9 cellular contexts compared by ENCODE assay signal in the genomic region with DNA sequence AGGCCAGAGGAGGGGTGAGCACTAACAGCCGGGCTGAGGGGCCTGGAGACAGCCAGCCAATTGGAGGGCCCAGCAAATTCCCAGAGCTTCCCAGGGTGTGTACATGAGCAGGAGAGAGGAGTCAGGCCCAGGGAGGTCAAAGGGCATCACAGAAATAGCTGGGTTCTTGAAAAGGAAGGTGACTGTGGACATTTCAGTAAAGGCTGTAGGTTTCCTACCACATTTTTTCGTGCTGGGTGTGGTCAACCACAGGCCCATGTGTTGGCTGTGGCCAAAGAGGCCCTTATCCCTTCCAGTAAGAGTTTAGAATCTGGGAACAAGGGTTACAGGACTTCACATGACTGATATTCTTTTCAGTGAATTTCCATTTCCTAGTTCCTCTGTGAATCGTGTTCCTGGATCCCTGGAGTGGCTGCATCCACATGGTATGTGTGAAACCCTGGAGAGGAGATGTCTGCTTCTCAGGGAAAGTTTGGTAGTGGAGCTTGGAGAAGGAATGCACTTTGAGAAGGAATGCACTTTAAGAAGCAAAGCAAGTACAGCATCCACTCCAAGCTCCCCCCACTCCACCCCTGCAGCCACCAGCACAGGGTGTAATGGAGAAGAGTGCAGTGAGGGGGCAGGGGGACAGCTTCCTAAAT.
DNase-seq lines count a peak whose midpoint lies in the region; ATAC-seq, FAIRE-seq and TF ChIP-seq lines count a peak whose summit lies in the region.
"Had no signal": no experiment of that assay in that cellular context is flagged by ENCODE, and none has a peak within 500 bp of the region (broad histone marks: within the 10 kb centered on the region; RNA-seq: fewer than 3 reads in every experiment).

No MANE protein-coding gene starts in this region.

- H3K4me2 ChIP-seq in HepG2 (ENCODE audit: low read depth, low read length): no peak overlapping the region

- TF ChIP-seq POLR2A in HepG2 (IDR thresholded peaks at IDR 0.05; ENCODE audit: insufficient read depth in 1 of 2, low read depth in 2 of 2, low read length in 2 of 2): no peak

- POLR2A ChIA-PET in activated naive CD8-positive, alpha-beta T cell treated with anti-CD3 and anti-CD28 coated beads, Interleukin-2, amount 10 ng/mL, durations not matched to agents 7 days and 5 days (lab: Charles Lee): interaction anchor here (0.7 to 1.9 kb wide), 4 partner anchors 9 to 53 kb away, joined by 3 to 10 read pairs (median 5); no protein-coding TSS in a partner anchor
- POLR2A ChIA-PET in HepG2 (lab: Yijun Ruan, JAX): no interaction called here

- H3K4me3 Mint-ChIP-seq in activated naive CD8-positive, alpha-beta T cell treated with anti-CD3 and anti-CD28 coated beads, Interleukin-2, amount 10 ng/mL, durations not matched to agents 7 days and 5 days: peak overlapping the region; percentile 58
- H3K4me3 Mint-ChIP-seq in activated naive CD8-positive, alpha-beta T cell treated with anti-CD3 and anti-CD28 coated beads for 36 hours: no peak overlapping the region
- H3K4me3 Mint-ChIP-seq: CD8-positive, alpha-beta memory T cell had no signal

- TF ChIP-seq CTCF in HepG2 (CRISPR knock-in tag; IDR thresholded peaks at IDR 0.05): no peak
- no peak for TF ChIP-seq CTCF in upper lobe of right lung (IDR thresholded peaks at IDR 0.05)

- no peak overlapping the region for H2AFZ ChIP-seq in HepG2 (ENCODE audit: low read length)

- peaks cover 46% of the 10 kb centered on the region for H3K4me1 Mint-ChIP-seq in activated naive CD8-positive, alpha-beta T cell treated with anti-CD3 and anti-CD28 coated beads, Interleukin-2, amount 10 ng/mL, durations not matched to agents 7 days and 5 days
- peaks cover 18% of the 10 kb centered on the region for H3K4me1 Mint-ChIP-seq in activated naive CD8-positive, alpha-beta T cell treated with anti-CD3 and anti-CD28 coated beads for 36 hours

- no peak for ATAC-seq in activated naive CD8-positive, alpha-beta T cell treated with anti-CD3 and anti-CD28 coated beads, Interleukin-2, amount 10 ng/mL, durations not matched to agents 7 days and 5 days (ENCODE audit: low read depth)
- peak; percentile 49 for ATAC-seq in HepG2
- ATAC-seq in upper lobe of right lung: peak; percentile 84
- ATAC-seq in HG03571 (IDR thresholded peaks at IDR 0.05; ENCODE audit: unreplicated experiment): no peak

- H3K4me3 ChIP-seq in HepG2 (replicated peaks in 1 of 3; ENCODE audit: insufficient read depth in 1 of 3, low read depth in 2 of 3, low read length in 3 of 3) (no peak overlapping the region), upper lobe of right lung (no peak overlapping the region)

- peak overlapping the region; percentile 77 for H3K27ac Mint-ChIP-seq in activated naive CD8-positive, alpha-beta T cell treated with anti-CD3 and anti-CD28 coated beads, Interleukin-2, amount 10 ng/mL, durations not matched to agents 7 days and 5 days
- H3K27ac Mint-ChIP-seq in activated naive CD8-positive, alpha-beta T cell treated with anti-CD3 and anti-CD28 coated beads for 36 hours: no peak overlapping the region
- H3K27ac Mint-ChIP-seq: CD8-positive, alpha-beta memory T cell had no signal

- H3K27me3 Mint-ChIP-seq in activated naive CD8-positive, alpha-beta T cell treated with anti-CD3 and anti-CD28 coated beads, Interleukin-2, amount 10 ng/mL, durations not matched to agents 7 days and 5 days: no peaks in the 10 kb centered on the region
- H3K27me3 Mint-ChIP-seq in activated naive CD8-positive, alpha-beta T cell treated with anti-CD3 and anti-CD28 coated beads for 36 hours: no peaks in the 10 kb centered on the region
- H3K27me3 Mint-ChIP-seq: CD8-positive, alpha-beta memory T cell had no signal

- TF ChIP-seq EP300 in HepG2 (IDR thresholded peaks at IDR 0.05; ENCODE audit: low read depth in 2 of 2, low read length in 2 of 2): no peak
- TF ChIP-seq EP300 in HepG2 (CRISPR knock-in tag; IDR thresholded peaks at IDR 0.05; ENCODE audit: borderline replicate concordance): no peak

- no peaks in the 10 kb centered on the region for H3K9me3 ChIP-seq in HepG2 (ENCODE audit: low read length)
- H3K9me3 ChIP-seq in upper lobe of right lung: no peaks in the 10 kb centered on the region

- intact Hi-C loops in HepG2 (cut with micrococcal nuclease; ENCODE audit: unreplicated experiment): no loop called here
- intact Hi-C loops in upper lobe of right lung (cut with DNase I): no loop called here

- H3K36me3 ChIP-seq in HepG2 (replicated peaks in 1 of 2; ENCODE audit: control insufficient read depth in 1 of 2, insufficient read depth in 2 of 2, low read length in 2 of 2): no peaks in the 10 kb centered on the region
- no peaks in the 10 kb centered on the region for H3K36me3 ChIP-seq in upper lobe of right lung

- CTCF ChIA-PET in HepG2 (lab: Yijun Ruan, JAX; ENCODE audit: low intra/inter-chr PET ratio, low total read pairs): no interaction called here

- H3K79me2 ChIP-seq in HepG2 (ENCODE audit: insufficient read depth, low read length): no peaks in the 10 kb centered on the region

- H3K9ac ChIP-seq in HepG2 (ENCODE audit: insufficient read depth, low read depth, low read length): no peak overlapping the region

- no TSS peak for BruUV-seq in HepG2 (replicated peaks; lab: Mats Ljungman, UMichigan)

- peaks cover 32% of the 10 kb centered on the region for H3K4me1 ChIP-seq in HepG2 (ENCODE audit: insufficient read depth, low read length)
- H3K4me1 ChIP-seq in upper lobe of right lung: peaks cover 16% of the 10 kb centered on the region

- no peaks in the 10 kb centered on the region for H4K20me1 ChIP-seq in HepG2 (ENCODE audit: insufficient read depth, low read length)

- no peak for DNase-seq in activated naive CD8-positive, alpha-beta T cell treated with anti-CD3 and anti-CD28 coated beads, Interleukin-2, amount 10 ng/mL, durations not matched to agents 7 days and 5 days
- DNase-seq in activated naive CD8-positive, alpha-beta T cell treated with anti-CD3 and anti-CD28 coated beads for 36 hours: no peak
- DNase-seq in HepG2 (ENCODE audit: low spot score) (peak; percentile 16), upper lobe of right lung (peak; percentile 72), KG1 (lab: John Stamatoyannopoulos, UW) (no peak), DMS 273 (lab: John Stamatoyannopoulos, UW; ENCODE audit: unreplicated experiment) (no peak)
- DNase-seq: CD8-positive, alpha-beta memory T cell had no signal

- no peak for FAIRE-seq in HepG2 (lab: Jason Lieb, UNC)

- peaks cover 4% of the 10 kb centered on the region for H3K36me3 Mint-ChIP-seq in activated naive CD8-positive, alpha-beta T cell treated with anti-CD3 and anti-CD28 coated beads, Interleukin-2, amount 10 ng/mL, durations not matched to agents 7 days and 5 days
- H3K36me3 Mint-ChIP-seq in activated naive CD8-positive, alpha-beta T cell treated with anti-CD3 and anti-CD28 coated beads for 36 hours: no peaks in the 10 kb centered on the region
- H3K36me3 Mint-ChIP-seq: CD8-positive, alpha-beta memory T cell had no signal

- H3K27ac ChIP-seq in angular gyrus (ENCODE audit: low read depth, low read length) (peak overlapping the region; percentile 87), HepG2 (ENCODE audit: extremely low read length, insufficient read depth, low read length) (no peak overlapping the region), upper lobe of right lung (peak overlapping the region; percentile 73)

- TF ChIP-seq RAD21 in HepG2 (CRISPR knock-in tag; IDR thresholded peaks at IDR 0.05): no peak

- in situ Hi-C loops in HepG2 (cut with HindIII; ENCODE audit: extremely low pct_ligation_motif_present, low pct_unique_long_range_greater_than_20kb): no loop called here

- H3K9me3 Mint-ChIP-seq in activated naive CD8-positive, alpha-beta T cell treated with anti-CD3 and anti-CD28 coated beads, Interleukin-2, amount 10 ng/mL, durations not matched to agents 7 days and 5 days: no peaks in the 10 kb centered on the region
- no peaks in the 10 kb centered on the region for H3K9me3 Mint-ChIP-seq in activated naive CD8-positive, alpha-beta T cell treated with anti-CD3 and anti-CD28 coated beads for 36 hours
- H3K9me3 Mint-ChIP-seq: CD8-positive, alpha-beta memory T cell had no signal

- H3K27me3 ChIP-seq in HepG2 (ENCODE audit: control insufficient read depth in 1 of 2, insufficient read depth in 2 of 2, low read length in 2 of 2) (peaks cover 2 to 10% of the 10 kb centered on the region in 2 experiments; a peak in 3 of 5 replicates), upper lobe of right lung (no peaks in the 10 kb centered on the region)

- WGBS in HepG2 (ENCODE audit: low lambda C conversion rate): 3% methylated on average over 3 of the region's 3 CpGs

TF ChIP-seq in HepG2, 621 proteins besides CTCF, POLR2A, EP300 and RAD21:
- 0 out of 2 replicates have a peak, but pooled peaks have one; percentile 35 for TF ChIP-seq NR2F6 (IDR thresholded peaks at IDR 0.05)
- TF ChIP-seq NR2F6 (CRISPR knock-in tag; IDR thresholded peaks at IDR 0.05): peak; percentile 28; the same call in 1 of the 2 replicates
- no peak for TF ChIP-seq ESRRA (CRISPR knock-in tag; IDR thresholded peaks at IDR 0.05; ENCODE audit: low read depth)

Comparison
In these comparisons a context has a peak if more than half of its experiments do, and no peak if none do; other contexts are left out.
1. ATAC-seq: peak in HepG2 (single experiment) and upper lobe of right lung (single experiment); none in activated naive CD8-positive, alpha-beta T cell treated with anti-CD3 and anti-CD28 coated beads, Interleukin-2, amount 10 ng/mL, durations not matched to agents 7 days and 5 days (single experiment) and HG03571 (single experiment).
2. DNase-seq: peak in HepG2 (single experiment) and upper lobe of right lung (single experiment); none in activated naive CD8-positive, alpha-beta T cell treated with anti-CD3 and anti-CD28 coated beads, Interleukin-2, amount 10 ng/mL, durations not matched to agents 7 days and 5 days (single experiment), activated naive CD8-positive, alpha-beta T cell treated with anti-CD3 and anti-CD28 coated beads for 36 hours (single experiment), KG1 (single experiment) and DMS 273 (single experiment).